In genomic region chr10:133600657-133601056, GRCh38 we compare ENCODE assay signal across 2 cellular contexts.
TF ChIP-seq lines count a peak whose summit lies in the region.

No MANE protein-coding gene starts in this region.

TF ChIP-seq in HepG2, 621 proteins besides CTCF, POLR2A, EP300 and RAD21:
- TF ChIP-seq CHCHD3 (CRISPR knock-in tag; IDR thresholded peaks at IDR 0.05) = no peak
- peak; percentile 64; the same call in 1 of the 2 replicates for TF ChIP-seq ATF7 (IDR thresholded peaks at IDR 0.05)
- no peak for TF ChIP-seq ATF7 (CRISPR knock-in tag; IDR thresholded peaks at IDR 0.05)

TF ChIP-seq in HEK293, 187 proteins besides CTCF, POLR2A, EP300 and RAD21:
- TF ChIP-seq ZFHX2 (tag by site-specific recombination; conservative IDR thresholded peaks at IDR 0.05) = no peak
- TF ChIP-seq, protein P1, sequence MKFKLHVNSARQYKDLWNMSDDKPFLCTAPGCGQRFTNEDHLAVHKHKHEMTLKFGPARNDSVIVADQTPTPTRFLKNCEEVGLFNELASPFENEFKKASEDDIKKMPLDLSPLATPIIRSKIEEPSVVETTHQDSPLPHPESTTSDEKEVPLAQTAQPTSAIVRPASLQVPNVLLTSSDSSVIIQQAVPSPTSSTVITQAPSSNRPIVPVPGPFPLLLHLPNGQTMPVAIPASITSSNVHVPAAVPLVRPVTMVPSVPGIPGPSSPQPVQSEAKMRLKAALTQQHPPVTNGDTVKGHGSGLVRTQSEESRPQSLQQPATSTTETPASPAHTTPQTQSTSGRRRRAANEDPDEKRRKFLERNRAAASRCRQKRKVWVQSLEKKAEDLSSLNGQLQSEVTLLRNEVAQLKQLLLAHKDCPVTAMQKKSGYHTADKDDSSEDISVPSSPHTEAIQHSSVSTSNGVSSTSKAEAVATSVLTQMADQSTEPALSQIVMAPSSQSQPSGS (tag by site-specific recombination; IDR thresholded peaks at IDR 0.05; ENCODE audit: low read depth) = peak; percentile 74
